Comparison of ENCODE assay signal across 18 cellular contexts in genomic region chr17:58572846-58573245, GRCh38.
"Had no signal": no experiment of that assay in that cellular context is flagged by ENCODE, and none has a peak within 500 bp of the region (broad histone marks: within the 10 kb centered on the region; RNA-seq: fewer than 3 reads in every experiment).

No MANE protein-coding gene starts in this region.

- ATAC-seq: activated T-cell treated with anti-CD3 and anti-CD28 coated beads, Interleukin-2, amount 50 U/mL, for 4 hours had no signal

- H3K4me2 ChIP-seq: PC-9 had no signal

- H3K4me3 ChIP-seq: PC-9 had no signal

- H3K27ac ChIP-seq: PC-9, VCaP had no signal

- DNase-seq: activated CD4-positive, alpha-beta memory T cell treated with anti-CD3 and anti-CD28 coated beads for 36 hours; activated CD4-positive, alpha-beta T cell treated with anti-CD3 and anti-CD28 coated beads, Interleukin-2, amount 10 ng/mL, durations not matched to agents 7 days and 5 days; activated CD4-positive, CD25-positive, alpha-beta regulatory T cell; activated CD8-positive, alpha-beta memory T cell treated with anti-CD3 and anti-CD28 coated beads for 24 hours; activated effector memory CD4-positive, alpha-beta T cell treated with anti-CD3 and anti-CD28 coated beads, Interleukin-2, amount 50 U/mL, for 16 hours; activated naive CD4-positive, alpha-beta T cell treated with anti-CD3 and anti-CD28 coated beads for 36 hours; activated T-cell treated with anti-CD3 and anti-CD28 coated beads, Interleukin-2, amount 50 U/mL, for 4 hours; amygdala; Kasumi-1; NCI-H146; NCI-H187 treated with DMSO at 0.1 percent for 48 hours; NCI-H2081 treated with DMSO at 0.1 percent for 48 hours; NCI-H446 treated with DMSO at 0.1 percent for 48 hours; NCI-H526; PC-9; SHP77 treated with DMSO at 0.1 percent for 48 hours; T-helper 9 cell had no signal

- H2AFZ ChIP-seq: PC-9 had no signal
